ENCODE assay signal across 20 cellular contexts in the genomic region with DNA sequence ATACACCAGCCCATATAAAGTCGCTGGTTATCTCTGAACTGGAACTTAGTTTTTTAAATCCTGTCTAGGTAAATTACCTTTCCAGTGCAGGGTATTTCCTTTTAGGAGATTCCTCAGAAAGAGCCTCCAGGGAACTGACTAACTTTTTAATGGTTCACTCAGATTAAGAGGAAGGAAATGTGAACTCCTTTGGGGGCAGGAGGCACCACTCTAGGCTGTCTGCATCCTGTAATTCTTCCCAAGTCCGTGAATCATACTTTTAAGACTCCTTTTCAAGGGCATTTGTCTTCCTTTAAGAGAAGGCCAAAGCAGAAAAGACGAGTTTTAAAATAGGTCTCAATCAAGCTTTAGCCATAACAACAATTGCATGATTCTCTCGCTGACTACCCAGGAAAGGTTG.
DNase-seq lines count a peak whose midpoint lies in the region; ATAC-seq and TF ChIP-seq lines count a peak whose summit lies in the region.
"Had no signal": no experiment of that assay in that cellular context is flagged by ENCODE, and none has a peak within 500 bp of the region (broad histone marks: within the 10 kb centered on the region; RNA-seq: fewer than 3 reads in every experiment).

No MANE protein-coding gene starts in this region.

- H3K9me3 ChIP-seq in heart right ventricle (no peaks in the 10 kb centered on the region), tibial artery (no peaks in the 10 kb centered on the region), psoas muscle (no peaks in the 10 kb centered on the region)
- H3K9me3 ChIP-seq: A549, transverse colon had no signal

- no peaks in the 10 kb centered on the region for H3K9me3 Mint-ChIP-seq in endothelial cell (ENCODE audit: unreplicated experiment)
- no peaks in the 10 kb centered on the region for H3K9me3 Mint-ChIP-seq in nephron progenitor cell
- H3K9me3 Mint-ChIP-seq in natural killer cell treated with Interleukin-12 subunit alpha and Interleukin-12 subunit beta and Interleukin-15 and Interleukin-18, amount 100 ng/mL, for 72 hours: peaks cover 4% of the 10 kb centered on the region

- H3K27ac ChIP-seq in heart right ventricle: peak overlapping the region in 9 of 10 donors; percentile 0 to 77 (median 56)
- H3K27ac ChIP-seq in tibial artery: peak overlapping the region; percentile 22 to 61
- H3K27ac ChIP-seq in psoas muscle: no peak overlapping the region
- H3K27ac ChIP-seq: A549, transverse colon had no signal

- DNase-seq in heart right ventricle: no peak
- no peak for DNase-seq in Right ventricle myocardium superior
- DNase-seq in endothelial cell (ENCODE audit: low spot score): no peak
- DNase-seq in nephron progenitor cell: no peak
- DNase-seq in tibial artery: no peak
- DNase-seq in natural killer cell treated with Interleukin-12 subunit alpha and Interleukin-12 subunit beta and Interleukin-15 and Interleukin-18, amount 100 ng/mL, for 72 hours (ENCODE audit: low spot score): no peak
- no peak for DNase-seq in activated effector memory CD4-positive, alpha-beta T cell treated with anti-CD3 and anti-CD28 coated beads, Interleukin-2, amount 50 U/mL, for 16 hours
- no peak for DNase-seq in psoas muscle
- DNase-seq: activated CD4-positive, alpha-beta T cell treated with anti-CD3 and anti-CD28 coated beads, Interleukin-2, amount 50 U/mL, for 4 hours; CD4-positive, CD25-positive, alpha-beta regulatory T cell; central memory CD4-positive, alpha-beta T cell; DND-41; natural killer cell; NCI-H1436; NCI-H2227 treated with DMSO at 0.1 percent for 48 hours; T-cell; transverse colon had no signal

- H3K4me1 Mint-ChIP-seq in endothelial cell (ENCODE audit: unreplicated experiment): peaks cover 57% of the 10 kb centered on the region
- H3K4me1 Mint-ChIP-seq in nephron progenitor cell: peaks cover 68% of the 10 kb centered on the region
- peaks cover 22% of the 10 kb centered on the region in 2 donors for H3K4me1 Mint-ChIP-seq in natural killer cell treated with Interleukin-12 subunit alpha and Interleukin-12 subunit beta and Interleukin-15 and Interleukin-18, amount 100 ng/mL, for 72 hours (ENCODE audit: low read depth in 2 of 2)

- H3K4me1 ChIP-seq in heart right ventricle (peaks cover 0 to 34% (median 18%) of the 10 kb centered on the region in 9 donors), tibial artery (peaks cover 0 to 46% (median 19%) of the 10 kb centered on the region in 4 donors), psoas muscle (peaks cover 2% of the 10 kb centered on the region)
- H3K4me1 ChIP-seq: A549, transverse colon had no signal

- no peak overlapping the region for H3K4me3 Mint-ChIP-seq in endothelial cell (ENCODE audit: unreplicated experiment)
- H3K4me3 Mint-ChIP-seq in nephron progenitor cell: no peak overlapping the region
- no peak overlapping the region for H3K4me3 Mint-ChIP-seq in natural killer cell treated with Interleukin-12 subunit alpha and Interleukin-12 subunit beta and Interleukin-15 and Interleukin-18, amount 100 ng/mL, for 72 hours
- H3K4me3 Mint-ChIP-seq: CD4-positive, CD25-positive, alpha-beta regulatory T cell; natural killer cell; T-cell had no signal

- no peaks in the 10 kb centered on the region for H3K36me3 ChIP-seq in heart right ventricle
- H3K36me3 ChIP-seq in tibial artery: no peaks in the 10 kb centered on the region
- H3K36me3 ChIP-seq in psoas muscle (ENCODE audit: insufficient read depth in 1 of 2, low read depth in 1 of 2): no peaks in the 10 kb centered on the region
- H3K36me3 ChIP-seq: transverse colon had no signal

- no peak for TF ChIP-seq CTCF in heart right ventricle (IDR thresholded peaks at IDR 0.05)
- no peak for TF ChIP-seq CTCF in endothelial cell (IDR thresholded peaks at IDR 0.05; ENCODE audit: unreplicated experiment)
- no peak for TF ChIP-seq CTCF in nephron progenitor cell (IDR thresholded peaks at IDR 0.05)
- TF ChIP-seq CTCF in tibial artery (IDR thresholded peaks at IDR 0.05): no peak
- TF ChIP-seq CTCF in psoas muscle (IDR thresholded peaks at IDR 0.05): no peak

- H3K4me3 ChIP-seq in heart right ventricle: no peak overlapping the region
- no peak overlapping the region for H3K4me3 ChIP-seq in tibial artery
- H3K4me3 ChIP-seq in psoas muscle: no peak overlapping the region
- H3K4me3 ChIP-seq: A549, K562, skin epidermis, transverse colon had no signal

- no peaks in the 10 kb centered on the region for H3K36me3 Mint-ChIP-seq in endothelial cell (ENCODE audit: low read depth, unreplicated experiment)
- H3K36me3 Mint-ChIP-seq in nephron progenitor cell (ENCODE audit: low read depth): no peaks in the 10 kb centered on the region
- peaks cover 8% of the 10 kb centered on the region for H3K36me3 Mint-ChIP-seq in natural killer cell treated with Interleukin-12 subunit alpha and Interleukin-12 subunit beta and Interleukin-15 and Interleukin-18, amount 100 ng/mL, for 72 hours
- H3K36me3 Mint-ChIP-seq: CD4-positive, CD25-positive, alpha-beta regulatory T cell; natural killer cell; T-cell had no signal

- H3K27me3 ChIP-seq in heart right ventricle (no peaks in the 10 kb centered on the region), tibial artery (no peaks in the 10 kb centered on the region), psoas muscle (ENCODE audit: insufficient read depth in 3 of 3, low read length in 2 of 3) (peaks cover 0 to 2% (median 0%) of the 10 kb centered on the region in 3 donors)
- H3K27me3 ChIP-seq: transverse colon had no signal

- 41 to 55% methylated on average over 4 of the region's 4 CpGs for WGBS in heart right ventricle, 2 donors
- WGBS in psoas muscle, 3 donors: 49 to 58% (median 57%) methylated on average over 4 of the region's 4 CpGs

- ATAC-seq in heart right ventricle: peak in 7 of 8 donors; percentile 49 to 85 (median 77)
- ATAC-seq in Right ventricle myocardium superior (ENCODE audit: poor library complexity): no peak
- ATAC-seq in natural killer cell treated with Interleukin-12 subunit alpha and Interleukin-12 subunit beta and Interleukin-15 and Interleukin-18, amount 100 ng/mL, for 72 hours: no peak
- ATAC-seq in psoas muscle: no peak
- ATAC-seq: A549, K562, natural killer cell, T-cell had no signal

- H3K27me3 Mint-ChIP-seq in endothelial cell (ENCODE audit: unreplicated experiment): no peaks in the 10 kb centered on the region
- no peaks in the 10 kb centered on the region for H3K27me3 Mint-ChIP-seq in nephron progenitor cell (ENCODE audit: low read depth, poor library complexity)
- H3K27me3 Mint-ChIP-seq in natural killer cell treated with Interleukin-12 subunit alpha and Interleukin-12 subunit beta and Interleukin-15 and Interleukin-18, amount 100 ng/mL, for 72 hours: peaks cover 7 to 14% of the 10 kb centered on the region in 2 donors
- H3K27me3 Mint-ChIP-seq: CD4-positive, CD25-positive, alpha-beta regulatory T cell had no signal

- intact Hi-C loops in heart right ventricle (cut with DNase I) (loop anchor here in 1 of 10 donors (5.0 to 10.0 kb wide), 3 partner anchors 92 to 876 kb away; a partner anchor contains a TSS), Right ventricle myocardium superior (cut with DNase I) (no loop called here), tibial artery (cut with DNase I; ENCODE audit: low total_unique reads) (no loop called here), psoas muscle (cut with DNase I) (no loop called here)

- H3K27ac Mint-ChIP-seq in endothelial cell (ENCODE audit: unreplicated experiment) (peak overlapping the region; percentile 59), nephron progenitor cell (peak overlapping the region; percentile 89)
- no peak overlapping the region for H3K27ac Mint-ChIP-seq in natural killer cell treated with Interleukin-12 subunit alpha and Interleukin-12 subunit beta and Interleukin-15 and Interleukin-18, amount 100 ng/mL, for 72 hours
- H3K27ac Mint-ChIP-seq: CD4-positive, CD25-positive, alpha-beta regulatory T cell; natural killer cell; T-cell had no signal

Comparison
In these comparisons a context has a peak if more than half of its experiments do, and no peak if none do; other contexts are left out.
1. ATAC-seq: peak in heart right ventricle (7 of 8); none in Right ventricle myocardium superior (single experiment), natural killer cell treated with Interleukin-12 subunit alpha and Interleukin-12 subunit beta and Interleukin-15 and Interleukin-18, amount 100 ng/mL, for 72 hours (0 of 2) and psoas muscle (0 of 4).
2. H3K27ac Mint-ChIP-seq: peak in endothelial cell (single experiment) and nephron progenitor cell (single experiment); none in natural killer cell treated with Interleukin-12 subunit alpha and Interleukin-12 subunit beta and Interleukin-15 and Interleukin-18, amount 100 ng/mL, for 72 hours (0 of 2).